ENCODE assay signal across 16 cellular contexts in the genomic region with DNA sequence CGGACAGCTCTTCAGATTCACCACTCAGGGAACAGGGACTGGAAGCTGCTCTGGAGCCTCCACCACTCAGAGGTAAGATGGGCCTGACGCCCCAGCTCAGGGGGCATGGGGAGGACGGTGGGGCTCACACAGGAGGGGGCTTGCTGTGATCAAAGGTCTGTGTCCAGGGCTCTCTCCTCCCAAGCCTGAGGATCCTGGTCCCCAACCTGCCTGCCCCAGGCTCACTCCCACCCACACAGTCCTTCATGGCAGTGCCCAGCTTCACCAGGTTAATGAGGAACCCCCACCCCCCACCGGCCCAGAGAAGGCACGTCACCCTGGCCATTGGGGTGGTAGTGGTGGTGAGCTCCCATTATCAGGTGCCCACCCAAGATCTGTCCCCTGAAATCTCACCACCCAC.
A peak's percentile ranks its signal among the peaks of the same experiment; 100 is the strongest.
DNase-seq lines count a peak whose midpoint lies in the region; TF ChIP-seq lines count a peak whose summit lies in the region.
"Had no signal": no experiment of that assay in that cellular context is flagged by ENCODE, and none has a peak within 500 bp of the region (broad histone marks: within the 10 kb centered on the region; RNA-seq: fewer than 3 reads in every experiment).

No MANE protein-coding gene starts in this region.

- no peaks in the 10 kb centered on the region for H3K27me3 ChIP-seq in vagina
- H3K27me3 ChIP-seq: BE2C had no signal

- H3K9me3 Mint-ChIP-seq in activated CD4-positive, alpha-beta T cell treated with anti-CD3 and anti-CD28 coated beads, Interleukin-2, amount 10 ng/mL, durations not matched to agents 7 days and 5 days: peaks cover 32% of the 10 kb centered on the region

- H3K27ac Mint-ChIP-seq in activated CD4-positive, alpha-beta T cell treated with anti-CD3 and anti-CD28 coated beads, Interleukin-2, amount 10 ng/mL, durations not matched to agents 7 days and 5 days: no peak overlapping the region
- H3K27ac Mint-ChIP-seq: CD4-positive, CD25-positive, alpha-beta regulatory T cell; CD8-positive, alpha-beta memory T cell had no signal

- no peak overlapping the region for H3K4me3 Mint-ChIP-seq in activated CD4-positive, alpha-beta T cell treated with anti-CD3 and anti-CD28 coated beads, Interleukin-2, amount 10 ng/mL, durations not matched to agents 7 days and 5 days
- H3K4me3 Mint-ChIP-seq: CD4-positive, CD25-positive, alpha-beta regulatory T cell; CD8-positive, alpha-beta memory T cell had no signal

- no peaks in the 10 kb centered on the region for H3K36me3 ChIP-seq in vagina
- H3K36me3 ChIP-seq: BE2C had no signal

- H3K27ac ChIP-seq in coronary artery (no peak overlapping the region), vagina (no peak overlapping the region)
- H3K27ac ChIP-seq: GM23248, HL-60 had no signal

- peak; percentile 41 for DNase-seq in coronary artery (ENCODE audit: low spot score)
- DNase-seq in ecto neural progenitor cell (ENCODE audit: low spot score): peak; percentile 3
- peak; percentile 5 for DNase-seq in mucosa of gallbladder (ENCODE audit: low spot score)
- DNase-seq in vagina (ENCODE audit: extremely low spot score in 2 of 2): peak; percentile 61 to 76
- DNase-seq in DMS114 treated with DMSO at 0.1 percent for 48 hours (lab: John Stamatoyannopoulos, UW; ENCODE audit: unreplicated experiment): no peak
- no peak for DNase-seq in activated CD4-positive, alpha-beta T cell treated with anti-CD3 and anti-CD28 coated beads, Interleukin-2, amount 10 ng/mL, durations not matched to agents 7 days and 5 days
- DNase-seq: ACHN; BE2C; C1 segment of cervical spinal cord; CD4-positive, CD25-positive, alpha-beta regulatory T cell; CD8-positive, alpha-beta memory T cell; COR-L47; DMS 273 treated with DMSO at 0.1 percent for 48 hours; GM23248; HCEC 1CT had no signal

- CTCF ChIA-PET in activated CD4-positive, alpha-beta T cell treated with anti-CD3 and anti-CD28 coated beads, Interleukin-2, amount 10 ng/mL, durations not matched to agents 7 days and 5 days (lab: Charles Lee): no interaction called here

- no peaks in the 10 kb centered on the region for H3K4me1 Mint-ChIP-seq in activated CD4-positive, alpha-beta T cell treated with anti-CD3 and anti-CD28 coated beads, Interleukin-2, amount 10 ng/mL, durations not matched to agents 7 days and 5 days
- H3K4me1 Mint-ChIP-seq: CD4-positive, CD25-positive, alpha-beta regulatory T cell; CD8-positive, alpha-beta memory T cell had no signal

- H3K36me3 Mint-ChIP-seq in activated CD4-positive, alpha-beta T cell treated with anti-CD3 and anti-CD28 coated beads, Interleukin-2, amount 10 ng/mL, durations not matched to agents 7 days and 5 days (ENCODE audit: low read depth): no peaks in the 10 kb centered on the region
- H3K36me3 Mint-ChIP-seq: CD4-positive, CD25-positive, alpha-beta regulatory T cell; CD8-positive, alpha-beta memory T cell had no signal

- TF ChIP-seq POLR2A in vagina (IDR thresholded peaks at IDR 0.05): no peak

- TF ChIP-seq CTCF in coronary artery (IDR thresholded peaks at IDR 0.05) (no peak), vagina (IDR thresholded peaks at IDR 0.05) (no peak)

- intact Hi-C loops in vagina (cut with DNase I): no loop called here

- H3K27me3 Mint-ChIP-seq in activated CD4-positive, alpha-beta T cell treated with anti-CD3 and anti-CD28 coated beads, Interleukin-2, amount 10 ng/mL, durations not matched to agents 7 days and 5 days: no peaks in the 10 kb centered on the region
- H3K27me3 Mint-ChIP-seq: CD4-positive, CD25-positive, alpha-beta regulatory T cell; CD8-positive, alpha-beta memory T cell had no signal

- no peaks in the 10 kb centered on the region for H3K4me1 ChIP-seq in vagina
- H3K4me1 ChIP-seq: BE2C had no signal

- POLR2A ChIA-PET in activated CD4-positive, alpha-beta T cell treated with anti-CD3 and anti-CD28 coated beads, Interleukin-2, amount 10 ng/mL, durations not matched to agents 7 days and 5 days (lab: Charles Lee): no interaction called here

- H3K9me3 ChIP-seq in vagina: no peaks in the 10 kb centered on the region
- H3K9me3 ChIP-seq: BE2C had no signal

- H3K4me3 ChIP-seq in coronary artery (no peak overlapping the region), vagina (no peak overlapping the region)
- H3K4me3 ChIP-seq: GM23248 had no signal

Comparison
In these comparisons a context has a peak if more than half of its experiments do, and no peak if none do; other contexts are left out.
1. DNase-seq: peak in coronary artery (single experiment), ecto neural progenitor cell (single experiment), mucosa of gallbladder (single experiment) and vagina (2 of 2); none in DMS114 treated with DMSO at 0.1 percent for 48 hours (single experiment) and activated CD4-positive, alpha-beta T cell treated with anti-CD3 and anti-CD28 coated beads, Interleukin-2, amount 10 ng/mL, durations not matched to agents 7 days and 5 days (single experiment).